ENCODE assay signal across 1 cellular context in genomic region chr17:39979865-39980401, GRCh38.
TF ChIP-seq lines count a peak whose summit lies in the region.

No MANE protein-coding gene starts in this region.

TF ChIP-seq in HEK293T, 16 proteins besides CTCF, POLR2A, EP300 and RAD21:
- no peak for TF ChIP-seq FOXA1 (IDR thresholded peaks at IDR 0.05)
- TF ChIP-seq HDGF (IDR thresholded peaks at IDR 0.05; ENCODE audit: borderline replicate concordance) = no peak
- TF ChIP-seq SP1 (IDR thresholded peaks at IDR 0.05) = no peak
- TF ChIP-seq FOXK2 (IDR thresholded peaks at IDR 0.05) = no peak
- no peak for TF ChIP-seq NFRKB (IDR thresholded peaks at IDR 0.05)
- TF ChIP-seq TARDBP (IDR thresholded peaks at IDR 0.05) = no peak
- no peak for TF ChIP-seq ELF4 (IDR thresholded peaks at IDR 0.05)
- TF ChIP-seq LEF1 (IDR thresholded peaks at IDR 0.05; ENCODE audit: borderline replicate concordance) = no peak
- TF ChIP-seq SUZ12 (IDR thresholded peaks at IDR 0.05) = no peak
- TF ChIP-seq ARNT (IDR thresholded peaks at IDR 0.05) = no peak
- no peak for TF ChIP-seq PKNOX1 (IDR thresholded peaks at IDR 0.05)
- TF ChIP-seq ZNF384 (IDR thresholded peaks at IDR 0.05) = no peak
- no peak for TF ChIP-seq BHLHE40 (IDR thresholded peaks at IDR 0.05; ENCODE audit: borderline replicate concordance)
- no peak for TF ChIP-seq FOXM1 (IDR thresholded peaks at IDR 0.05; ENCODE audit: borderline replicate concordance)
- TF ChIP-seq CTBP1 (IDR thresholded peaks at IDR 0.05; ENCODE audit: borderline replicate concordance) = no peak
- TF ChIP-seq L3MBTL2 (conservative IDR thresholded peaks at IDR 0.05) = no peak; the same call in 1 of the 2 replicates
